Comparison of ENCODE assay signal across 8 cellular contexts in the genomic region with DNA sequence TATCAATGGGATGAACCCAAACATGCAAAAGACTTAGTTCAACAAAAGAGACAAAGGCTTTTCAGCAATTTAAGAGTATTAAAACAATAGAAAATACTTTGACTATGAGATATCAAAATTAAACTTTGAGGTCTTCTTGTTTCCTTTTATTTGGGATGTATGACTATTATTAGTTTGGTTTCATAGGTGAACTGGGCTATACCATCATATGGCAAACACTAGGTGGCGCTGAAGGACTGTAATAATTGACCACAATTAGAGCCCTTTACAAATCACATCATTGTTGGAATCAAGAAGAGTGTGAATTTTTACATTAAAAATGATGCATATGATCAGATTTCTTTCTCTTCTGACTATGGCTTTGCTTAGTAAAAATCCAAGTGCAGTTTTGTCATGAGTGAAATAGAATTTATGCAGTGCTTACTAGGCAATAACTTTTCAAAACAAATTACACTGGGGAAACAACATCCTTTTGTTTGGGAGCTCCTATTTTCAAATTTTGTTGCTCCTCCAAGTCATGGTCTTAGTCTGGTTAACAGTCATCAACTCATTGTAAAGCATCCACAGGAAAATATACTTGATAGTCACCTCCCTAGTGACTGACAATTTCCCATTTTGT. TPM values are rescaled to one million over a fixed set of nuclear protein-coding genes. Genes with fewer than 3 reads are reported as not detected.
A peak's percentile ranks its signal among the peaks of the same experiment; 100 is the strongest.
DNase-seq lines count a peak whose midpoint lies in the region; ATAC-seq and TF ChIP-seq lines count a peak whose summit lies in the region.

No MANE protein-coding gene starts in this region.

- peak; percentile 89 for ATAC-seq in GM21529 (IDR thresholded peaks at IDR 0.05; ENCODE audit: unreplicated experiment)
- no peak for ATAC-seq in thoracic aorta (ENCODE audit: insufficient number of reproducible peaks, low FRiP score, low read depth)

- H3K36me3 ChIP-seq in Peyer's patch (no peaks in the 10 kb centered on the region), mammary epithelial cell (ENCODE audit: insufficient read depth, low read length) (no peaks in the 10 kb centered on the region), liver (ENCODE audit: control insufficient read depth in 4 of 4, insufficient read depth in 3 of 4, low read depth in 1 of 4, low read length in 3 of 4) (no peaks in the 10 kb centered on the region), thoracic aorta (no peaks in the 10 kb centered on the region)

- dilution Hi-C loops in mammary epithelial cell (cut with HindIII; ENCODE audit: low sequenced_read_pairs): no loop called here

- H3K27me3 ChIP-seq in Peyer's patch (no peaks in the 10 kb centered on the region), mammary epithelial cell (ENCODE audit: insufficient read depth, low read length) (no peaks in the 10 kb centered on the region), liver (ENCODE audit: control insufficient read depth in 4 of 4, insufficient read depth in 4 of 4, low read length in 3 of 4) (peaks cover 0 to 2% (median 0%) of the 10 kb centered on the region in 4 donors), thoracic aorta (replicated peaks; ENCODE audit: insufficient read depth) (no peaks in the 10 kb centered on the region)

- no peak overlapping the region for H3K4me2 ChIP-seq in mammary epithelial cell (ENCODE audit: insufficient read depth, low read depth, low read length)

- no peak for TF ChIP-seq POLR2A in Peyer's patch (IDR thresholded peaks at IDR 0.05)

- H3K27ac ChIP-seq in Peyer's patch: no peak overlapping the region
- no peak overlapping the region for H3K27ac ChIP-seq in mammary epithelial cell (ENCODE audit: insufficient read depth, low read depth, low read length)
- H3K27ac ChIP-seq in liver (ENCODE audit: low read depth in 1 of 2, low read length in 2 of 2): no peak overlapping the region
- H3K27ac ChIP-seq in thoracic aorta: no peak overlapping the region

- 0% methylated on average over 1 of the region's 1 CpG for WGBS in mammary epithelial cell (ENCODE audit: low coverage, missing lambda C conversion rate)
- 0% methylated on average over 1 of the region's 1 CpG for WGBS in liver

- peak; percentile 34 to 72 (median 61) for TF ChIP-seq CTCF in Peyer's patch (IDR thresholded peaks at IDR 0.05)
- TF ChIP-seq CTCF in mammary epithelial cell (conservative IDR thresholded peaks at IDR 0.05 in 1 of 2, IDR thresholded peaks at IDR 0.05 in 1 of 2; ENCODE audit: extremely low read depth in 1 of 2, insufficient read depth in 1 of 2, low read depth in 1 of 2, low read length in 2 of 2): peak; percentile 78
- peak; percentile 76 for TF ChIP-seq CTCF in liver (IDR thresholded peaks at IDR 0.05; ENCODE audit: low read depth, low read length, missing input control)
- peak; percentile 54 for TF ChIP-seq CTCF in thoracic aorta (IDR thresholded peaks at IDR 0.05)

- no TSS peak for BruUV-seq in mammary epithelial cell (replicated peaks; lab: Mats Ljungman, UMichigan)

- TF ChIP-seq RAD21 in liver (IDR thresholded peaks at IDR 0.05): peak; percentile 84 to 87

- H3K79me2 ChIP-seq in mammary epithelial cell (ENCODE audit: insufficient read depth, low read length): no peaks in the 10 kb centered on the region

- H3K4me1 ChIP-seq in Peyer's patch (no peaks in the 10 kb centered on the region), mammary epithelial cell (ENCODE audit: insufficient read depth, low read length) (no peaks in the 10 kb centered on the region), liver (ENCODE audit: control insufficient read depth in 4 of 4, insufficient read depth in 4 of 4, low read length in 3 of 4) (no peaks in the 10 kb centered on the region), thoracic aorta (ENCODE audit: control insufficient read depth in 1 of 2, low read depth in 2 of 2) (no peaks in the 10 kb centered on the region)

- no peak overlapping the region for H3K9ac ChIP-seq in mammary epithelial cell (ENCODE audit: insufficient read depth, low read length)
- no peak overlapping the region for H3K9ac ChIP-seq in liver (ENCODE audit: low read depth in 1 of 2, low read length in 2 of 2)

- H4K20me1 ChIP-seq in mammary epithelial cell (ENCODE audit: insufficient read depth, low read length): no peaks in the 10 kb centered on the region

- DNase-seq in activated CD4-positive, alpha-beta T cell treated with anti-CD3 and anti-CD28 coated beads for 24 hours (ENCODE audit: low read depth in 2 of 2): peak; percentile 18 to 20
- no peak for DNase-seq in activated CD4-positive, alpha-beta T cell treated with anti-CD3 and anti-CD28 coated beads for 1 hour
- DNase-seq in Jurkat, Clone E6-1 (ENCODE audit: low read depth, low spot score): peak; percentile 56
- DNase-seq in Peyer's patch: peak in 2 of 3 donors; percentile 41 to 78
- peak; percentile 30 for DNase-seq in mammary epithelial cell
- DNase-seq in thoracic aorta (ENCODE audit: low spot score): no peak

- intact Hi-C loops in mammary epithelial cell (cut with micrococcal nuclease): loop anchor here (1.0 kb wide), 1 partner anchor 1994 kb away; no protein-coding TSS in a partner anchor

- no peaks in the 10 kb centered on the region for H3K9me3 ChIP-seq in Peyer's patch
- no peaks in the 10 kb centered on the region for H3K9me3 ChIP-seq in mammary epithelial cell (replicated peaks; ENCODE audit: insufficient read depth, low read length)
- H3K9me3 ChIP-seq in liver (ENCODE audit: control insufficient read depth in 4 of 4, low read length in 3 of 4): no peaks in the 10 kb centered on the region
- H3K9me3 ChIP-seq in thoracic aorta: no peaks in the 10 kb centered on the region

- in situ Hi-C loops in mammary epithelial cell (cut with MboI; ENCODE audit: low sequenced_read_pairs in 2 of 2): no loop called here

- no peak overlapping the region for H2AFZ ChIP-seq in mammary epithelial cell (ENCODE audit: low read depth, low read length)

- CTCF ChIA-PET in mammary epithelial cell (lab: Charles Lee; ENCODE audit: low non-redundant PET): no interaction called here

- H3K4me3 ChIP-seq in Jurkat, Clone E6-1 (ENCODE audit: low read length): no peak overlapping the region
- H3K4me3 ChIP-seq in Peyer's patch (no peak overlapping the region), mammary epithelial cell (replicated peaks in 1 of 3; ENCODE audit: insufficient read depth in 1 of 3, low read depth in 2 of 3, low read length in 3 of 3) (no peak overlapping the region), liver (ENCODE audit: low read depth in 1 of 3, low read length in 3 of 3) (no peak overlapping the region), thoracic aorta (no peak overlapping the region)

TF ChIP-seq in liver, 16 proteins besides CTCF, POLR2A, EP300 and RAD21:
- TF ChIP-seq YY1 (IDR thresholded peaks at IDR 0.05) (no peak), FOXA1 (IDR thresholded peaks at IDR 0.05) (no peak), FOXA2 (IDR thresholded peaks at IDR 0.05) (no peak), SP1 (IDR thresholded peaks at IDR 0.05) (no peak), JUND (IDR thresholded peaks at IDR 0.05) (no peak)
- TF ChIP-seq, protein P1, sequence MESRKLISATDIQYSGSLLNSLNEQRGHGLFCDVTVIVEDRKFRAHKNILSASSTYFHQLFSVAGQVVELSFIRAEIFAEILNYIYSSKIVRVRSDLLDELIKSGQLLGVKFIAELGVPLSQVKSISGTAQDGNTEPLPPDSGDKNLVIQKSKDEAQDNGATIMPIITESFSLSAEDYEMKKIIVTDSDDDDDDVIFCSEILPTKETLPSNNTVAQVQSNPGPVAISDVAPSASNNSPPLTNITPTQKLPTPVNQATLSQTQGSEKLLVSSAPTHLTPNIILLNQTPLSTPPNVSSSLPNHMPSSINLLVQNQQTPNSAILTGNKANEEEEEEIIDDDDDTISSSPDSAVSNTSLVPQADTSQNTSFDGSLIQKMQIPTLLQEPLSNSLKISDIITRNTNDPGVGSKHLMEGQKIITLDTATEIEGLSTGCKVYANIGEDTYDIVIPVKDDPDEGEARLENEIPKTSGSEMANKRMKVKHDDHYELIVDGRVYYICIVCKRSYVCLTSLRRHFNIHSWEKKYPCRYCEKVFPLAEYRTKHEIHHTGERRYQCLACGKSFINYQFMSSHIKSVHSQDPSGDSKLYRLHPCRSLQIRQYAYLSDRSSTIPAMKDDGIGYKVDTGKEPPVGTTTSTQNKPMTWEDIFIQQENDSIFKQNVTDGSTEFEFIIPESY (IDR thresholded peaks at IDR 0.05): no peak

RNA-seq across cellular contexts. Expression of a gene that starts 14.7 kb away (rescaled TPM):
- not detected for polyA plus RNA-seq in Jurkat, Clone E6-1 (2012; ENCODE audit: insufficient read depth, insufficient read length)
- total RNA-seq in Peyer's patch (not detected), mammary epithelial cell (not detected), liver (not detected), thoracic aorta (not detected)
- polyA plus RNA-seq in mammary epithelial cell (not detected), liver (not detected)
- not detected for polyA minus RNA-seq in mammary epithelial cell

Comparison
In these comparisons a context has a peak if more than half of its experiments do, and no peak if none do; other contexts are left out.
1. DNase-seq: peak in activated CD4-positive, alpha-beta T cell treated with anti-CD3 and anti-CD28 coated beads for 24 hours (2 of 2), Jurkat, Clone E6-1 (single experiment), Peyer's patch (2 of 3) and mammary epithelial cell (single experiment); none in activated CD4-positive, alpha-beta T cell treated with anti-CD3 and anti-CD28 coated beads for 1 hour (single experiment) and thoracic aorta (single experiment).
2. Peak in every context shown above with its lines, with median percentiles within 50 percentile points of each other: CTCF ChIP-seq.